ENCODE assay signal across 12 cellular contexts in genomic region chr2:28407976-28408690, GRCh38. TPM values are rescaled to one million over a fixed set of nuclear protein-coding genes. Genes with fewer than 3 reads are reported as not detected.
DNase-seq lines count a peak whose midpoint lies in the region; ATAC-seq lines count a peak whose summit lies in the region.
"Had no signal": no experiment of that assay in that cellular context is flagged by ENCODE, and none has a peak within 500 bp of the region (broad histone marks: within the 10 kb centered on the region; RNA-seq: fewer than 3 reads in every experiment).

No MANE protein-coding gene starts in this region.

- H3K27ac Mint-ChIP-seq in activated CD8-positive, alpha-beta memory T cell treated with anti-CD3 and anti-CD28 coated beads, Interleukin-2, amount 10 ng/mL, durations not matched to agents 7 days and 5 days, result peak overlapping the region; percentile 98
- peak overlapping the region; percentile 99 for H3K27ac Mint-ChIP-seq in activated CD8-positive, alpha-beta T cell treated with anti-CD3 and anti-CD28 coated beads, Interleukin-2, amount 10 ng/mL, durations not matched to agents 7 days and 5 days
- peak overlapping the region; percentile 33 to 86 for H3K27ac Mint-ChIP-seq in stimulated activated naive CD8-positive, alpha-beta T cell treated with anti-CD3 and anti-CD28 coated beads, Interleukin-15, amount 100 ng/mL, for 72 hours

- H3K4me1 Mint-ChIP-seq in activated CD8-positive, alpha-beta memory T cell treated with anti-CD3 and anti-CD28 coated beads, Interleukin-2, amount 10 ng/mL, durations not matched to agents 7 days and 5 days, result peaks cover 83% of the 10 kb centered on the region
- peaks cover 91% of the 10 kb centered on the region for H3K4me1 Mint-ChIP-seq in activated CD8-positive, alpha-beta T cell treated with anti-CD3 and anti-CD28 coated beads, Interleukin-2, amount 10 ng/mL, durations not matched to agents 7 days and 5 days (ENCODE audit: low read depth)
- peaks cover 92% of the 10 kb centered on the region for H3K4me1 Mint-ChIP-seq in stimulated activated naive CD8-positive, alpha-beta T cell treated with anti-CD3 and anti-CD28 coated beads, Interleukin-15, amount 100 ng/mL, for 72 hours

- POLR2A ChIA-PET in activated CD8-positive, alpha-beta T cell treated with anti-CD3 and anti-CD28 coated beads, Interleukin-2, amount 10 ng/mL, durations not matched to agents 7 days and 5 days (lab: Charles Lee), result interaction anchor here (0.6 to 4.9 kb wide), 6 partner anchors 11 to 52 kb away, joined by 3 to 31 read pairs (median 4); partner anchors contain the start of gene FOSL2

- no peak overlapping the region for H3K4me3 Mint-ChIP-seq in activated CD8-positive, alpha-beta memory T cell treated with anti-CD3 and anti-CD28 coated beads, Interleukin-2, amount 10 ng/mL, durations not matched to agents 7 days and 5 days
- H3K4me3 Mint-ChIP-seq in activated CD8-positive, alpha-beta T cell treated with anti-CD3 and anti-CD28 coated beads, Interleukin-2, amount 10 ng/mL, durations not matched to agents 7 days and 5 days, result no peak overlapping the region
- peak overlapping the region; percentile 62 to 70 for H3K4me3 Mint-ChIP-seq in stimulated activated naive CD8-positive, alpha-beta T cell treated with anti-CD3 and anti-CD28 coated beads, Interleukin-15, amount 100 ng/mL, for 72 hours

- CTCF ChIA-PET in activated CD8-positive, alpha-beta memory T cell treated with anti-CD3 and anti-CD28 coated beads, Interleukin-2, amount 10 ng/mL, durations not matched to agents 7 days and 5 days (lab: Charles Lee), result interaction anchor here (1.0 to 3.0 kb wide), 12 partner anchors 9 to 654 kb away, joined by 3 to 14 read pairs (median 4); partner anchors contain the start of gene FOSL2
- CTCF ChIA-PET in activated CD8-positive, alpha-beta T cell treated with anti-CD3 and anti-CD28 coated beads, Interleukin-2, amount 10 ng/mL, durations not matched to agents 7 days and 5 days (lab: Charles Lee), result interaction anchor here (0.6 to 2.2 kb wide), 6 partner anchors 11 to 654 kb away, joined by 3 to 7 read pairs (median 4); no protein-coding TSS in a partner anchor

- no peak for ATAC-seq in activated CD8-positive, alpha-beta memory T cell treated with anti-CD3 and anti-CD28 coated beads, Interleukin-2, amount 10 ng/mL, durations not matched to agents 7 days and 5 days
- ATAC-seq in activated CD8-positive, alpha-beta T cell treated with anti-CD3 and anti-CD28 coated beads, Interleukin-2, amount 10 ng/mL, durations not matched to agents 7 days and 5 days, result no peak
- ATAC-seq in left lobe of liver, result peak; percentile 77
- no peak for ATAC-seq in stimulated activated naive CD8-positive, alpha-beta T cell treated with anti-CD3 and anti-CD28 coated beads, Interleukin-15, amount 100 ng/mL, for 72 hours
- ATAC-seq in HG03432 (IDR thresholded peaks at IDR 0.05; ENCODE audit: unreplicated experiment), result no peak

- H3K36me3 Mint-ChIP-seq in activated CD8-positive, alpha-beta memory T cell treated with anti-CD3 and anti-CD28 coated beads, Interleukin-2, amount 10 ng/mL, durations not matched to agents 7 days and 5 days, result peaks cover 81% of the 10 kb centered on the region
- H3K36me3 Mint-ChIP-seq in activated CD8-positive, alpha-beta T cell treated with anti-CD3 and anti-CD28 coated beads, Interleukin-2, amount 10 ng/mL, durations not matched to agents 7 days and 5 days (ENCODE audit: low read depth), result peaks cover 91% of the 10 kb centered on the region

- no peaks in the 10 kb centered on the region for H3K9me3 Mint-ChIP-seq in activated CD8-positive, alpha-beta memory T cell treated with anti-CD3 and anti-CD28 coated beads, Interleukin-2, amount 10 ng/mL, durations not matched to agents 7 days and 5 days (ENCODE audit: low read depth)
- no peaks in the 10 kb centered on the region for H3K9me3 Mint-ChIP-seq in activated CD8-positive, alpha-beta T cell treated with anti-CD3 and anti-CD28 coated beads, Interleukin-2, amount 10 ng/mL, durations not matched to agents 7 days and 5 days (ENCODE audit: insufficient read depth)
- H3K9me3 Mint-ChIP-seq in stimulated activated naive CD8-positive, alpha-beta T cell treated with anti-CD3 and anti-CD28 coated beads, Interleukin-15, amount 100 ng/mL, for 72 hours, result peaks cover 0 to 4% of the 10 kb centered on the region in 2 donors

- no peak for DNase-seq in activated CD8-positive, alpha-beta memory T cell treated with anti-CD3 and anti-CD28 coated beads, Interleukin-2, amount 10 ng/mL, durations not matched to agents 7 days and 5 days
- DNase-seq in activated CD8-positive, alpha-beta memory T cell treated with anti-CD3 and anti-CD28 coated beads for 24 hours, result no peak
- no peak for DNase-seq in activated CD8-positive, alpha-beta T cell treated with anti-CD3 and anti-CD28 coated beads, Interleukin-2, amount 10 ng/mL, durations not matched to agents 7 days and 5 days
- no peak for DNase-seq in left lobe of liver (ENCODE audit: low spot score)
- DNase-seq in stimulated activated naive CD8-positive, alpha-beta T cell treated with anti-CD3 and anti-CD28 coated beads, Interleukin-15, amount 100 ng/mL, for 72 hours, result no peak
- no peak for DNase-seq in SIG-M5 treated with dmso at 0.1 percent for 504 hours (lab: John Stamatoyannopoulos, UW; ENCODE audit: unreplicated experiment)
- DNase-seq in HT-29 (ENCODE audit: low spot score), result no peak
- DNase-seq: left cardiac atrium, NCI-H1417 treated with DMSO at 0.1 percent for 48 hours, OCI-M1, retina had no signal

- no peaks in the 10 kb centered on the region for H3K27me3 Mint-ChIP-seq in activated CD8-positive, alpha-beta memory T cell treated with anti-CD3 and anti-CD28 coated beads, Interleukin-2, amount 10 ng/mL, durations not matched to agents 7 days and 5 days
- no peaks in the 10 kb centered on the region for H3K27me3 Mint-ChIP-seq in activated CD8-positive, alpha-beta T cell treated with anti-CD3 and anti-CD28 coated beads, Interleukin-2, amount 10 ng/mL, durations not matched to agents 7 days and 5 days (ENCODE audit: low read depth)
- H3K27me3 Mint-ChIP-seq in stimulated activated naive CD8-positive, alpha-beta T cell treated with anti-CD3 and anti-CD28 coated beads, Interleukin-15, amount 100 ng/mL, for 72 hours, result no peaks in the 10 kb centered on the region

RNA-seq across cellular contexts. Expression of gene FOSL2, which starts 15.5 kb away (rescaled TPM):
- total RNA-seq in activated CD8-positive, alpha-beta memory T cell treated with anti-CD3 and anti-CD28 coated beads, Interleukin-2, amount 10 ng/mL, durations not matched to agents 7 days and 5 days, result 10 to 100 TPM; 56.2 to 75.7 TPM
- total RNA-seq in activated CD8-positive, alpha-beta T cell treated with anti-CD3 and anti-CD28 coated beads, Interleukin-2, amount 10 ng/mL, durations not matched to agents 7 days and 5 days, result 10 to 100 TPM; 37.3 to 40.9 TPM
- total RNA-seq in left lobe of liver, result 9.3 TPM
- 51.5 and 61.8 TPM in 2 replicates for total RNA-seq in HT-29 (2014; rRNA removed; shearing (Covaris generic))

Comparison
In these comparisons a context has a peak if more than half of its experiments do, and no peak if none do; other contexts are left out.
1. H3K4me3 Mint-ChIP-seq: peak in stimulated activated naive CD8-positive, alpha-beta T cell treated with anti-CD3 and anti-CD28 coated beads, Interleukin-15, amount 100 ng/mL, for 72 hours (2 of 2); none in activated CD8-positive, alpha-beta memory T cell treated with anti-CD3 and anti-CD28 coated beads, Interleukin-2, amount 10 ng/mL, durations not matched to agents 7 days and 5 days (single experiment) and activated CD8-positive, alpha-beta T cell treated with anti-CD3 and anti-CD28 coated beads, Interleukin-2, amount 10 ng/mL, durations not matched to agents 7 days and 5 days (single experiment).
2. Peak in every context shown above with its lines, with median percentiles within 50 percentile points of each other: H3K27ac Mint-ChIP-seq.